In genomic region chr15:50876260-50876988, GRCh38 we compare ENCODE assay signal across 7 cellular contexts. TPM values are rescaled to one million over a fixed set of nuclear protein-coding genes. Genes with fewer than 3 reads are reported as not detected.
DNase-seq lines count a peak whose midpoint lies in the region; ATAC-seq, FAIRE-seq and TF ChIP-seq lines count a peak whose summit lies in the region.

No MANE protein-coding gene starts in this region.

- peaks cover 65% of the 10 kb centered on the region for H3K4me1 Mint-ChIP-seq in activated T-cell treated with anti-CD3 and anti-CD28 coated beads, Interleukin-2, amount 50 U/mL, for 72 hours (ENCODE audit: low read depth)
- peaks cover 21 to 37% of the 10 kb centered on the region in 2 donors for H3K4me1 Mint-ChIP-seq in stimulated activated naive B cell treated with anti-CD40 and anti-IgM and Interleukin-4, amounts not matched to agents 10 μg/mL and 1 μg/mL and 100 μg/mL, for 72 hours

- H3K9me1 ChIP-seq in keratinocyte (ENCODE audit: control insufficient read depth, extremely low read depth, insufficient read depth, low read length), result no peaks in the 10 kb centered on the region

- H3K27me3 ChIP-seq in HUES48 (ENCODE audit: control insufficient read depth, insufficient read depth, low read length) (no peaks in the 10 kb centered on the region), keratinocyte (ENCODE audit: control insufficient read depth, extremely low read depth, insufficient read depth, low read length) (peaks cover 3% of the 10 kb centered on the region)

- no peak for ATAC-seq in activated T-cell treated with anti-CD3 and anti-CD28 coated beads, Interleukin-2, amount 50 U/mL, for 72 hours (replicated peaks in 1 of 2)
- peak; percentile 5 to 13 for ATAC-seq in stimulated activated naive B cell treated with anti-CD40 and anti-IgM and Interleukin-4, amounts not matched to agents 10 μg/mL and 1 μg/mL and 100 μg/mL, for 72 hours (replicated peaks)
- ATAC-seq in HG02973 (IDR thresholded peaks at IDR 0.05; ENCODE audit: unreplicated experiment), result no peak

- peak overlapping the region; percentile 83 for H3K4me2 ChIP-seq in keratinocyte (ENCODE audit: control insufficient read depth, extremely low read depth, insufficient read depth, low read depth, low read length)

- 0 out of 2 replicates have a peak overlapping the region, but pooled peaks have one; percentile 44 for H3K9ac ChIP-seq in HUES48 (ENCODE audit: low read depth, low read length)
- peak overlapping the region; percentile 61 for H3K9ac ChIP-seq in keratinocyte (ENCODE audit: control insufficient read depth, extremely low read depth, insufficient read depth, low read length)

- H3K79me2 ChIP-seq in keratinocyte (ENCODE audit: control insufficient read depth, insufficient read depth, low read length), result no peaks in the 10 kb centered on the region

- H3K27ac ChIP-seq in HUES48 (ENCODE audit: low read depth, low read length) (no peak overlapping the region), keratinocyte (ENCODE audit: control insufficient read depth, insufficient read depth, low read length) (peak overlapping the region; percentile 46)

- H3K4me1 ChIP-seq in HUES48 (ENCODE audit: control insufficient read depth, insufficient read depth, low read length) (no peaks in the 10 kb centered on the region), keratinocyte (ENCODE audit: control insufficient read depth, extremely low read depth, insufficient read depth, low read length) (peaks cover 29% of the 10 kb centered on the region)

- no peaks in the 10 kb centered on the region for H3K9me3 Mint-ChIP-seq in activated T-cell treated with anti-CD3 and anti-CD28 coated beads, Interleukin-2, amount 50 U/mL, for 72 hours
- no peaks in the 10 kb centered on the region for H3K9me3 Mint-ChIP-seq in stimulated activated naive B cell treated with anti-CD40 and anti-IgM and Interleukin-4, amounts not matched to agents 10 μg/mL and 1 μg/mL and 100 μg/mL, for 72 hours

- no peaks in the 10 kb centered on the region for H4K20me1 ChIP-seq in keratinocyte (ENCODE audit: control insufficient read depth, extremely low read depth, insufficient read depth, low read length)

- H3K36me3 ChIP-seq in HUES48 (ENCODE audit: control insufficient read depth, insufficient read depth, low read length) (no peaks in the 10 kb centered on the region), keratinocyte (ENCODE audit: control insufficient read depth in 2 of 2, extremely low read depth in 1 of 2, insufficient read depth in 2 of 2, low read length in 2 of 2) (no peaks in the 10 kb centered on the region)

- peaks cover 21% of the 10 kb centered on the region for H3K27me3 Mint-ChIP-seq in activated T-cell treated with anti-CD3 and anti-CD28 coated beads, Interleukin-2, amount 50 U/mL, for 72 hours (ENCODE audit: low read depth)
- H3K27me3 Mint-ChIP-seq in stimulated activated naive B cell treated with anti-CD40 and anti-IgM and Interleukin-4, amounts not matched to agents 10 μg/mL and 1 μg/mL and 100 μg/mL, for 72 hours, result peaks cover 0 to 11% of the 10 kb centered on the region in 2 donors

- H3K27ac Mint-ChIP-seq in activated T-cell treated with anti-CD3 and anti-CD28 coated beads, Interleukin-2, amount 50 U/mL, for 72 hours, result peak overlapping the region; percentile 83
- peak overlapping the region; percentile 93 for H3K27ac Mint-ChIP-seq in stimulated activated naive B cell treated with anti-CD40 and anti-IgM and Interleukin-4, amounts not matched to agents 10 μg/mL and 1 μg/mL and 100 μg/mL, for 72 hours

- H3K9me3 ChIP-seq in HUES48 (ENCODE audit: control insufficient read depth, insufficient read depth, low read length), result no peaks in the 10 kb centered on the region
- no peaks in the 10 kb centered on the region for H3K9me3 ChIP-seq in keratinocyte (ENCODE audit: control insufficient read depth, low read depth, low read length)

- no peak for DNase-seq in activated T-cell treated with anti-CD3 and anti-CD28 coated beads, Interleukin-2, amount 50 U/mL, for 72 hours
- DNase-seq in keratinocyte (ENCODE audit: low read depth, low spot score), result no peak
- DNase-seq in stimulated activated naive B cell treated with anti-CD40 and anti-IgM and Interleukin-4, amounts not matched to agents 10 μg/mL and 1 μg/mL and 100 μg/mL, for 72 hours, result no peak
- no peak for DNase-seq in H4 (ENCODE audit: low spot score)
- DNase-seq in NCI-H748 treated with DMSO at 0.1 percent for 48 hours (lab: John Stamatoyannopoulos, UW), result no peak

- dilution Hi-C loops in keratinocyte (cut with MboI; ENCODE audit: extremely low pct_ligation_motif_present, low sequenced_read_pairs), result no loop called here

- FAIRE-seq in keratinocyte (lab: Jason Lieb, UNC), result no peak

- no peak for TF ChIP-seq CTCF in keratinocyte (optimal IDR thresholded peaks at IDR 0.05 in 1 of 3, IDR thresholded peaks at IDR 0.05 in 1 of 3, conservative IDR thresholded peaks at IDR 0.05 in 1 of 3; ENCODE audit: extremely low read depth in 1 of 3, insufficient read depth in 2 of 3, low read length in 3 of 3)

- peak overlapping the region; percentile 81 to 86 for H3K4me3 Mint-ChIP-seq in activated T-cell treated with anti-CD3 and anti-CD28 coated beads, Interleukin-2, amount 50 U/mL, for 72 hours
- H3K4me3 Mint-ChIP-seq in stimulated activated naive B cell treated with anti-CD40 and anti-IgM and Interleukin-4, amounts not matched to agents 10 μg/mL and 1 μg/mL and 100 μg/mL, for 72 hours, result peak overlapping the region; percentile 76 to 87

- peaks cover 0 to 2% of the 10 kb centered on the region in 2 donors for H3K36me3 Mint-ChIP-seq in activated T-cell treated with anti-CD3 and anti-CD28 coated beads, Interleukin-2, amount 50 U/mL, for 72 hours (ENCODE audit: insufficient read depth in 2 of 2)
- H3K36me3 Mint-ChIP-seq in stimulated activated naive B cell treated with anti-CD40 and anti-IgM and Interleukin-4, amounts not matched to agents 10 μg/mL and 1 μg/mL and 100 μg/mL, for 72 hours, result no peaks in the 10 kb centered on the region

- peak overlapping the region; percentile 91 for H2AFZ ChIP-seq in keratinocyte (ENCODE audit: control insufficient read depth, low read length)

- H3K4me3 ChIP-seq in HUES48 (ENCODE audit: low read depth, low read length) (no peak overlapping the region), keratinocyte (ENCODE audit: control insufficient read depth in 2 of 3, extremely low read depth in 1 of 3, insufficient read depth in 2 of 3, low read depth in 1 of 3, low read length in 3 of 3) (peak overlapping the region in 2 of 3 experiments; percentile 57 to 62)

RNA-seq across cellular contexts. Expression of gene AP4E1, which starts 32.1 kb away (rescaled TPM):
- total RNA-seq in activated T-cell treated with anti-CD3 and anti-CD28 coated beads, Interleukin-2, amount 50 U/mL, for 72 hours, result 10 to 100 TPM; 13.3 to 17.1 TPM
- 4.2 to 7.9 TPM (median 5.4 TPM) in 3 replicates for polyA plus RNA-seq in keratinocyte
- 4.9 TPM for polyA plus RNA-seq in keratinocyte (2011; ENCODE audit: low read depth)
- polyA plus RNA-seq in keratinocyte (2011; cell fraction: cytosol; rRNA removed), result 3.4 and 6.1 TPM in 2 replicates
- polyA plus RNA-seq in keratinocyte (2011; cell fraction: nucleus; rRNA removed), result 5.6 and 6.7 TPM in 2 replicates
- 5.3 and 7.7 TPM in 2 replicates for polyA plus RNA-seq in keratinocyte (2012; ENCODE audit: low replicate concordance)
- 3.0 to 12.3 TPM (median 5.8 TPM) in 3 replicates for polyA minus RNA-seq in keratinocyte
- polyA minus RNA-seq in keratinocyte (2011; cell fraction: cytosol; rRNA and poly(A)+ RNA removed), result 5.8 TPM
- 7.7 and 16.6 TPM in 2 replicates for polyA minus RNA-seq in keratinocyte (2011; cell fraction: nucleus; rRNA and poly(A)+ RNA removed)
- 4.5 and 6.0 TPM in 2 replicates for total RNA-seq in H4 (2014; rRNA removed; shearing (Covaris generic))

Comparison
In these comparisons a context has a peak if more than half of its experiments do, and no peak if none do; other contexts are left out.
1. ATAC-seq: peak in stimulated activated naive B cell treated with anti-CD40 and anti-IgM and Interleukin-4, amounts not matched to agents 10 μg/mL and 1 μg/mL and 100 μg/mL, for 72 hours (2 of 2); none in activated T-cell treated with anti-CD3 and anti-CD28 coated beads, Interleukin-2, amount 50 U/mL, for 72 hours (0 of 2) and HG02973 (single experiment).